8 cellular contexts compared by ENCODE assay signal in genomic region chr7:131502810-131503545, GRCh38. TPM values are rescaled to one million over a fixed set of nuclear protein-coding genes. Genes with fewer than 3 reads are reported as not detected.
DNase-seq lines count a peak whose midpoint lies in the region; ATAC-seq and TF ChIP-seq lines count a peak whose summit lies in the region.

No MANE protein-coding gene starts in this region.

- H3K4me3 ChIP-seq in mesodermal cell (ENCODE audit: extremely low read depth, insufficient read depth, low read length, poor library complexity, severe bottlenecking), result no peak overlapping the region

- H3K27ac ChIP-seq in CD4-positive, alpha-beta T cell (ENCODE audit: low read depth, low read length), result no peak overlapping the region
- H3K27ac ChIP-seq in mesodermal cell (ENCODE audit: low read depth, low read length, severe bottlenecking), result peak overlapping the region; percentile 39

- H3K9me3 ChIP-seq in CD4-positive, alpha-beta T cell (ENCODE audit: control insufficient read depth, low read length), result no peaks in the 10 kb centered on the region
- no peaks in the 10 kb centered on the region for H3K9me3 ChIP-seq in mesodermal cell (ENCODE audit: control insufficient read depth, low read length)

- POLR2A ChIA-PET in CD4-positive, alpha-beta T cell (lab: Charles Lee), result no interaction called here

- ATAC-seq in CD4-positive, alpha-beta T cell (ENCODE audit: poor library complexity), result no peak
- no peak for ATAC-seq in effector memory CD8-positive, alpha-beta T cell (replicated peaks)
- ATAC-seq in GM21381 (IDR thresholded peaks at IDR 0.05; ENCODE audit: unreplicated experiment) (no peak), HG02852 (IDR thresholded peaks at IDR 0.05; ENCODE audit: unreplicated experiment) (no peak)

- H3K4me1 ChIP-seq in mesodermal cell (ENCODE audit: control insufficient read depth, insufficient read depth, low read length, poor library complexity, severe bottlenecking), result peaks cover 11% of the 10 kb centered on the region

- H3K36me3 ChIP-seq in mesodermal cell (ENCODE audit: control insufficient read depth, insufficient read depth, low read length), result peaks cover 86% of the 10 kb centered on the region

- CTCF ChIA-PET in CD4-positive, alpha-beta T cell (lab: Charles Lee), result interaction anchor here (0.6 kb wide), 1 partner anchor 462 kb away, joined by 3 read pairs; no protein-coding TSS in a partner anchor
- CTCF ChIA-PET in activated naive CD4-positive, alpha-beta T cell treated with anti-CD3 and anti-CD28 coated beads for 36 hours (lab: Charles Lee), result interaction anchor here (0.6 to 3.0 kb wide), 5 partner anchors 10 to 390 kb away, joined by 3 to 8 read pairs (median 3); no protein-coding TSS in a partner anchor

- WGBS in mesodermal cell (ENCODE audit: insufficient coverage in 2 of 2), 2 experiments, result 95 to 99% methylated on average over 8 to 9 of the region's 10 CpGs

- no peaks in the 10 kb centered on the region for H3K27me3 ChIP-seq in CD4-positive, alpha-beta T cell (ENCODE audit: control insufficient read depth, insufficient read depth, low read length)

- intact Hi-C loops in CD4-positive, alpha-beta T cell (cut with DNase I, micrococcal nuclease), result no loop called here
- intact Hi-C loops in activated naive CD4-positive, alpha-beta T cell treated with anti-CD3 and anti-CD28 coated beads for 36 hours (cut with micrococcal nuclease), result no loop called here

- peaks cover 5% of the 10 kb centered on the region for H3K27me3 Mint-ChIP-seq in CD4-positive, alpha-beta T cell
- peaks cover 0 to 2% of the 10 kb centered on the region in 2 donors for H3K27me3 Mint-ChIP-seq in effector memory CD8-positive, alpha-beta T cell
- H3K27me3 Mint-ChIP-seq in activated naive CD4-positive, alpha-beta T cell treated with anti-CD3 and anti-CD28 coated beads for 36 hours (ENCODE audit: low read depth), result peaks cover under 1% of the 10 kb centered on the region

- TF ChIP-seq CTCF in CD4-positive, alpha-beta T cell (IDR thresholded peaks at IDR 0.05), result no peak

- DNase-seq in CD4-positive, alpha-beta T cell, result no peak
- peak; percentile 75 for DNase-seq in NCI-H345 (lab: John Stamatoyannopoulos, UW)
- DNase-seq in effector memory CD8-positive, alpha-beta T cell, result no peak
- no peak for DNase-seq in NCI-H1092 (lab: John Stamatoyannopoulos, UW)
- DNase-seq in activated naive CD4-positive, alpha-beta T cell treated with anti-CD3 and anti-CD28 coated beads for 36 hours, result no peak

- H3K27ac Mint-ChIP-seq in CD4-positive, alpha-beta T cell, result peak overlapping the region; percentile 65
- peak overlapping the region; percentile 44 to 78 for H3K27ac Mint-ChIP-seq in effector memory CD8-positive, alpha-beta T cell
- no peak overlapping the region for H3K27ac Mint-ChIP-seq in activated naive CD4-positive, alpha-beta T cell treated with anti-CD3 and anti-CD28 coated beads for 36 hours

- peak overlapping the region; percentile 23 for H3K4me3 Mint-ChIP-seq in CD4-positive, alpha-beta T cell
- H3K4me3 Mint-ChIP-seq in effector memory CD8-positive, alpha-beta T cell, result no peak overlapping the region
- H3K4me3 Mint-ChIP-seq in activated naive CD4-positive, alpha-beta T cell treated with anti-CD3 and anti-CD28 coated beads for 36 hours, result no peak overlapping the region

- H3K9me3 Mint-ChIP-seq in CD4-positive, alpha-beta T cell, result no peaks in the 10 kb centered on the region
- no peaks in the 10 kb centered on the region for H3K9me3 Mint-ChIP-seq in effector memory CD8-positive, alpha-beta T cell
- H3K9me3 Mint-ChIP-seq in activated naive CD4-positive, alpha-beta T cell treated with anti-CD3 and anti-CD28 coated beads for 36 hours, result no peaks in the 10 kb centered on the region

- H3K4me1 Mint-ChIP-seq in CD4-positive, alpha-beta T cell (ENCODE audit: low read depth), result peaks cover 39% of the 10 kb centered on the region
- peaks cover 20 to 27% of the 10 kb centered on the region in 2 donors for H3K4me1 Mint-ChIP-seq in effector memory CD8-positive, alpha-beta T cell (ENCODE audit: low read depth in 2 of 2)
- peaks cover 39% of the 10 kb centered on the region for H3K4me1 Mint-ChIP-seq in activated naive CD4-positive, alpha-beta T cell treated with anti-CD3 and anti-CD28 coated beads for 36 hours (ENCODE audit: low read depth)

- peaks cover 1% of the 10 kb centered on the region for H3K36me3 Mint-ChIP-seq in CD4-positive, alpha-beta T cell (ENCODE audit: low read depth)
- peaks cover 4% of the 10 kb centered on the region for H3K36me3 Mint-ChIP-seq in effector memory CD8-positive, alpha-beta T cell (ENCODE audit: insufficient read depth)
- no peaks in the 10 kb centered on the region for H3K36me3 Mint-ChIP-seq in activated naive CD4-positive, alpha-beta T cell treated with anti-CD3 and anti-CD28 coated beads for 36 hours (ENCODE audit: low read depth)

RNA-seq across cellular contexts. Expression of gene PODXL, which starts 53.5 kb away (rescaled TPM):
- under 1 TPM; 0.16 to 0.47 TPM for total RNA-seq in CD4-positive, alpha-beta T cell
- 209 TPM for polyA plus RNA-seq in mesodermal cell (2013, experiment 1 of 2)
- 222 TPM for polyA plus RNA-seq in mesodermal cell (2013, experiment 2 of 2)
- 1 to 10 TPM in 1 of 2 experiments, under 1 TPM in 1; 0.98 to 1.8 TPM for total RNA-seq in activated naive CD4-positive, alpha-beta T cell treated with anti-CD3 and anti-CD28 coated beads for 36 hours
